Comparison of ENCODE assay signal across 1 cellular context in the genomic region with DNA sequence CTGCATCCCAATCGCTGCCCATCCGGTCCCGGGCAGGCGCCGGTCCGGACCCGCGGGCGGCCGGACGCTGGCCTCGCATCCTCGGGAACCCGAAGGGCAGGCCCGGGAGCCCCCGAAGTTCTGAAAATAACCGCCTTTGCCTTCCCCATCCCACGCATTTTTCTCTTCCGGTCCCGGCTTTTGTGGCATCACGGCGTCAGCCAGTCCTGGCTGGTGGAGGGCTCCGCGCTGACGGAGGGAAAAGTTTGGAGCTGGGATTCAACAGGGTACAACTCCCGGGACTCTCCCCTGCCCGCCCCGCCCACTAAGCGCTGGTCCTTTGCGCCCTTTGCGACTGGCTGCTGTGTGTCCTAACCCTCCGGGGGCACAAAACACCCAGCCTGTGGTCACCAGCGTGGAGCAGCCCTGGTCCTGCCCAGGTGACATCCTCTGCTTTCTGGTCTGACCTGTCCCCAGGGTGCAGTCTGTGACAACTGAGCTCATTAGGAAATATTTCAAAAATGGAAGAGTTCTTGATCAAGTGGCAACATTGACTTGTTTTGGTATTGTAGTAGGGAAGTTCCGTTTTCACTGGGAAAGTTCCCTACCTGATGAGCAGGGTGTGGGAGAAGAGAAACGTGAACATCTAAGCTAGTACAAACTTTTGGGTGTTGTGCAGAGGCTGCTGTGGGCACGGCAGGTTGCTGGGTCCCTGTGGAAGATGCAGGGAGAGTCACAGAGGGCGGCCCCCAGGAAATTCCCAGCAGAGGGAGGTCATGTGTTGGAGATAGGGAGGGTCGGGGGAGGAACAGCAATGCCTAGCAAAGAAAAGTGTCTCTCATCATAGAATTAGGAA.
TF ChIP-seq lines count a peak whose summit lies in the region.

No MANE protein-coding gene starts in this region.

TF ChIP-seq in GM12878, 131 proteins besides CTCF, POLR2A, EP300 and RAD21:
- TF ChIP-seq RB1 (IDR thresholded peaks at IDR 0.05; ENCODE audit: borderline replicate concordance) (no peak), PML (IDR thresholded peaks at IDR 0.05; ENCODE audit: low read length) (no peak), PAX5 (IDR thresholded peaks at IDR 0.05; ENCODE audit: borderline replicate concordance, low read depth, low read length) (no peak), SREBF2 (IDR thresholded peaks at IDR 0.05; ENCODE audit: low read length) (no peak), NR2C2 (IDR thresholded peaks at IDR 0.05; ENCODE audit: borderline replicate concordance, control insufficient read depth, insufficient read length, low read depth) (no peak), TCF12 (IDR thresholded peaks at IDR 0.05; ENCODE audit: low read depth, low read length) (no peak), BACH1 (IDR thresholded peaks at IDR 0.05; ENCODE audit: borderline replicate concordance) (no peak), ZNF217 (IDR thresholded peaks at IDR 0.05) (no peak), MXI1 (IDR thresholded peaks at IDR 0.05; ENCODE audit: low read depth, low read length) (no peak), YY1 (IDR thresholded peaks at IDR 0.05; ENCODE audit: low read depth, low read length) (no peak), SMARCA5 (IDR thresholded peaks at IDR 0.05) (no peak), MYB (IDR thresholded peaks at IDR 0.05; ENCODE audit: borderline replicate concordance, low read depth, low read length) (no peak), SREBF1 (IDR thresholded peaks at IDR 0.05; ENCODE audit: low read length) (no peak), SIN3A (IDR thresholded peaks at IDR 0.05; ENCODE audit: low read depth, low read length) (no peak)
- TF ChIP-seq, protein P1, sequence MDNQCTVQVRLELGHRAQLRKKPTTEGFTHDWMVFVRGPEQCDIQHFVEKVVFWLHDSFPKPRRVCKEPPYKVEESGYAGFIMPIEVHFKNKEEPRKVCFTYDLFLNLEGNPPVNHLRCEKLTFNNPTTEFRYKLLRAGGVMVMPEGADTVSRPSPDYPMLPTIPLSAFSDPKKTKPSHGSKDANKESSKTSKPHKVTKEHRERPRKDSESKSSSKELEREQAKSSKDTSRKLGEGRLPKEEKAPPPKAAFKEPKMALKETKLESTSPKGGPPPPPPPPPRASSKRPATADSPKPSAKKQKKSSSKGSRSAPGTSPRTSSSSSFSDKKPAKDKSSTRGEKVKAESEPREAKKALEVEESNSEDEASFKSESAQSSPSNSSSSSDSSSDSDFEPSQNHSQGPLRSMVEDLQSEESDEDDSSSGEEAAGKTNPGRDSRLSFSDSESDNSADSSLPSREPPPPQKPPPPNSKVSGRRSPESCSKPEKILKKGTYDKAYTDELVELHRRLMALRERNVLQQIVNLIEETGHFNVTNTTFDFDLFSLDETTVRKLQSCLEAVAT (IDR thresholded peaks at IDR 0.05): no peak
- TF ChIP-seq, protein P2, sequence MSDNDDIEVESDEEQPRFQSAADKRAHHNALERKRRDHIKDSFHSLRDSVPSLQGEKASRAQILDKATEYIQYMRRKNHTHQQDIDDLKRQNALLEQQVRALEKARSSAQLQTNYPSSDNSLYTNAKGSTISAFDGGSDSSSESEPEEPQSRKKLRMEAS (IDR thresholded peaks at IDR 0.05; ENCODE audit: low read depth, low read length): no peak
- TF ChIP-seq, protein P3, sequence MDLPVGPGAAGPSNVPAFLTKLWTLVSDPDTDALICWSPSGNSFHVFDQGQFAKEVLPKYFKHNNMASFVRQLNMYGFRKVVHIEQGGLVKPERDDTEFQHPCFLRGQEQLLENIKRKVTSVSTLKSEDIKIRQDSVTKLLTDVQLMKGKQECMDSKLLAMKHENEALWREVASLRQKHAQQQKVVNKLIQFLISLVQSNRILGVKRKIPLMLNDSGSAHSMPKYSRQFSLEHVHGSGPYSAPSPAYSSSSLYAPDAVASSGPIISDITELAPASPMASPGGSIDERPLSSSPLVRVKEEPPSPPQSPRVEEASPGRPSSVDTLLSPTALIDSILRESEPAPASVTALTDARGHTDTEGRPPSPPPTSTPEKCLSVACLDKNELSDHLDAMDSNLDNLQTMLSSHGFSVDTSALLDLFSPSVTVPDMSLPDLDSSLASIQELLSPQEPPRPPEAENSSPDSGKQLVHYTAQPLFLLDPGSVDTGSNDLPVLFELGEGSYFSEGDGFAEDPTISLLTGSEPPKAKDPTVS (IDR thresholded peaks at IDR 0.05; ENCODE audit: low read depth, low read length): no peak
- TF ChIP-seq, protein P4, sequence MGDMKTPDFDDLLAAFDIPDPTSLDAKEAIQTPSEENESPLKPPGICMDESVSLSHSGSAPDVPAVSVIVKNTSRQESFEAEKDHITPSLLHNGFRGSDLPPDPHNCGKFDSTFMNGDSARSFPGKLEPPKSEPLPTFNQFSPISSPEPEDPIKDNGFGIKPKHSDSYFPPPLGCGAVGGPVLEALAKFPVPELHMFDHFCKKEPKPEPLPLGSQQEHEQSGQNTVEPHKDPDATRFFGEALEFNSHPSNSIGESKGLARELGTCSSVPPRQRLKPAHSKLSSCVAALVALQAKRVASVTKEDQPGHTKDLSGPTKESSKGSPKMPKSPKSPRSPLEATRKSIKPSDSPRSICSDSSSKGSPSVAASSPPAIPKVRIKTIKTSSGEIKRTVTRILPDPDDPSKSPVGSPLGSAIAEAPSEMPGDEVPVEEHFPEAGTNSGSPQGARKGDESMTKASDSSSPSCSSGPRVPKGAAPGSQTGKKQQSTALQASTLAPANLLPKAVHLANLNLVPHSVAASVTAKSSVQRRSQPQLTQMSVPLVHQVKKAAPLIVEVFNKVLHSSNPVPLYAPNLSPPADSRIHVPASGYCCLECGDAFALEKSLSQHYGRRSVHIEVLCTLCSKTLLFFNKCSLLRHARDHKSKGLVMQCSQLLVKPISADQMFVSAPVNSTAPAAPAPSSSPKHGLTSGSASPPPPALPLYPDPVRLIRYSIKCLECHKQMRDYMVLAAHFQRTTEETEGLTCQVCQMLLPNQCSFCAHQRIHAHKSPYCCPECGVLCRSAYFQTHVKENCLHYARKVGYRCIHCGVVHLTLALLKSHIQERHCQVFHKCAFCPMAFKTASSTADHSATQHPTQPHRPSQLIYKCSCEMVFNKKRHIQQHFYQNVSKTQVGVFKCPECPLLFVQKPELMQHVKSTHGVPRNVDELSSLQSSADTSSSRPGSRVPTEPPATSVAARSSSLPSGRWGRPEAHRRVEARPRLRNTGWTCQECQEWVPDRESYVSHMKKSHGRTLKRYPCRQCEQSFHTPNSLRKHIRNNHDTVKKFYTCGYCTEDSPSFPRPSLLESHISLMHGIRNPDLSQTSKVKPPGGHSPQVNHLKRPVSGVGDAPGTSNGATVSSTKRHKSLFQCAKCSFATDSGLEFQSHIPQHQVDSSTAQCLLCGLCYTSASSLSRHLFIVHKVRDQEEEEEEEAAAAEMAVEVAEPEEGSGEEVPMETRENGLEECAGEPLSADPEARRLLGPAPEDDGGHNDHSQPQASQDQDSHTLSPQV (IDR thresholded peaks at IDR 0.05): no peak
- TF ChIP-seq, protein P5, sequence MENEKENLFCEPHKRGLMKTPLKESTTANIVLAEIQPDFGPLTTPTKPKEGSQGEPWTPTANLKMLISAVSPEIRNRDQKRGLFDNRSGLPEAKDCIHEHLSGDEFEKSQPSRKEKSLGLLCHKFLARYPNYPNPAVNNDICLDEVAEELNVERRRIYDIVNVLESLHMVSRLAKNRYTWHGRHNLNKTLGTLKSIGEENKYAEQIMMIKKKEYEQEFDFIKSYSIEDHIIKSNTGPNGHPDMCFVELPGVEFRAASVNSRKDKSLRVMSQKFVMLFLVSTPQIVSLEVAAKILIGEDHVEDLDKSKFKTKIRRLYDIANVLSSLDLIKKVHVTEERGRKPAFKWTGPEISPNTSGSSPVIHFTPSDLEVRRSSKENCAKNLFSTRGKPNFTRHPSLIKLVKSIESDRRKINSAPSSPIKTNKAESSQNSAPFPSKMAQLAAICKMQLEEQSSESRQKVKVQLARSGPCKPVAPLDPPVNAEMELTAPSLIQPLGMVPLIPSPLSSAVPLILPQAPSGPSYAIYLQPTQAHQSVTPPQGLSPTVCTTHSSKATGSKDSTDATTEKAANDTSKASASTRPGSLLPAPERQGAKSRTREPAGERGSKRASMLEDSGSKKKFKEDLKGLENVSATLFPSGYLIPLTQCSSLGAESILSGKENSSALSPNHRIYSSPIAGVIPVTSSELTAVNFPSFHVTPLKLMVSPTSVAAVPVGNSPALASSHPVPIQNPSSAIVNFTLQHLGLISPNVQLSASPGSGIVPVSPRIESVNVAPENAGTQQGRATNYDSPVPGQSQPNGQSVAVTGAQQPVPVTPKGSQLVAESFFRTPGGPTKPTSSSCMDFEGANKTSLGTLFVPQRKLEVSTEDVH (IDR thresholded peaks at IDR 0.05; ENCODE audit: low read depth, partially characterized antibody): no peak
